In genomic region chr16:82629441-82630027, GRCh38 we compare ENCODE assay signal across 11 cellular contexts. TPM values are rescaled to one million over a fixed set of nuclear protein-coding genes. Genes with fewer than 3 reads are reported as not detected.
DNase-seq lines count a peak whose midpoint lies in the region; ATAC-seq, FAIRE-seq and TF ChIP-seq lines count a peak whose summit lies in the region.
"Had no signal": no experiment of that assay in that cellular context is flagged by ENCODE, and none has a peak within 500 bp of the region (broad histone marks: within the 10 kb centered on the region; RNA-seq: fewer than 3 reads in every experiment).

No MANE protein-coding gene starts in this region.

- in situ Hi-C loops in HepG2 (cut with HindIII; ENCODE audit: extremely low pct_ligation_motif_present, low pct_unique_long_range_greater_than_20kb) (loop anchor here (10.0 kb wide), 1 partner anchor 365 kb away; no protein-coding TSS in a partner anchor), transverse colon (cut with MboI; ENCODE audit: low pct_ligation_motif_present in 1 of 4, low pct_unique_long_range_greater_than_20kb in 1 of 4, low sequenced_read_pairs in 3 of 4) (no loop called here)

- TF ChIP-seq POLR2A in HepG2 (IDR thresholded peaks at IDR 0.05; ENCODE audit: insufficient read depth in 1 of 2, low read depth in 2 of 2, low read length in 2 of 2) (no peak), transverse colon (IDR thresholded peaks at IDR 0.05) (no peak)

- no TSS peak for BruUV-seq in HepG2 (replicated peaks; lab: Mats Ljungman, UMichigan)

- peak overlapping the region; percentile 72 for H3K27ac Mint-ChIP-seq in chondrocyte (ENCODE audit: unreplicated experiment)
- H3K27ac Mint-ChIP-seq in CD4-positive, alpha-beta memory T cell = no peak overlapping the region

- no peaks in the 10 kb centered on the region for H3K9me3 Mint-ChIP-seq in chondrocyte (ENCODE audit: low read depth)
- peaks cover 0 to 2% (median 0%) of the 10 kb centered on the region in 8 donors for H3K9me3 Mint-ChIP-seq in CD4-positive, alpha-beta memory T cell

- TF ChIP-seq EP300 in HepG2 (IDR thresholded peaks at IDR 0.05; ENCODE audit: low read depth in 2 of 2, low read length in 2 of 2) (no peak), HepG2 (CRISPR knock-in tag; IDR thresholded peaks at IDR 0.05; ENCODE audit: borderline replicate concordance) (no peak), transverse colon (IDR thresholded peaks at IDR 0.05; ENCODE audit: low read depth) (no peak)

- H3K27ac ChIP-seq in CD4-positive, alpha-beta memory T cell (ENCODE audit: low read depth, low read length) = no peak overlapping the region
- H3K27ac ChIP-seq in HepG2 (ENCODE audit: extremely low read length, insufficient read depth, low read length) (no peak overlapping the region), transverse colon (peak overlapping the region in 2 of 4 donors; percentile 19 to 31)

- peaks cover 20% of the 10 kb centered on the region for H3K27me3 ChIP-seq in CD4-positive, alpha-beta memory T cell (ENCODE audit: insufficient read depth, low read length)
- H3K27me3 ChIP-seq in HepG2 (ENCODE audit: control insufficient read depth in 1 of 2, insufficient read depth in 2 of 2, low read length in 2 of 2) = peaks cover 9 to 40% of the 10 kb centered on the region in 2 experiments; a peak in 4 of 5 replicates
- peaks cover 58% of the 10 kb centered on the region for H3K27me3 ChIP-seq in transverse colon

- H3K79me2 ChIP-seq in HepG2 (ENCODE audit: insufficient read depth, low read length) = no peaks in the 10 kb centered on the region

- FAIRE-seq in HepG2 (lab: Jason Lieb, UNC) = no peak
- FAIRE-seq: islet of Langerhans had no signal

- H3K4me2 ChIP-seq in HepG2 (ENCODE audit: low read depth, low read length) = no peak overlapping the region

- H3K27me3 Mint-ChIP-seq in chondrocyte (ENCODE audit: low read depth) = no peaks in the 10 kb centered on the region
- H3K27me3 Mint-ChIP-seq in CD4-positive, alpha-beta memory T cell = peaks cover 34 to 41% of the 10 kb centered on the region in 2 donors

- no peaks in the 10 kb centered on the region for H3K4me1 ChIP-seq in CD4-positive, alpha-beta memory T cell (ENCODE audit: insufficient read depth, low read length)
- no peaks in the 10 kb centered on the region for H3K4me1 ChIP-seq in HepG2 (ENCODE audit: insufficient read depth, low read length)
- peaks cover 16 to 28% (median 20%) of the 10 kb centered on the region in 4 donors for H3K4me1 ChIP-seq in transverse colon

- H3K4me3 Mint-ChIP-seq in chondrocyte (ENCODE audit: unreplicated experiment) = no peak overlapping the region
- peak overlapping the region in 1 of 8 donors; percentile 2 for H3K4me3 Mint-ChIP-seq in CD4-positive, alpha-beta memory T cell

- POLR2A ChIA-PET in CD4-positive, alpha-beta memory T cell (lab: Charles Lee; ENCODE audit: partially characterized antibody) = no interaction called here
- POLR2A ChIA-PET in HepG2 (lab: Yijun Ruan, JAX) = no interaction called here

- TF ChIP-seq CTCF in chondrocyte (IDR thresholded peaks at IDR 0.05) (no peak), HepG2 (CRISPR knock-in tag; IDR thresholded peaks at IDR 0.05) (no peak), transverse colon (IDR thresholded peaks at IDR 0.05) (no peak)

- peak; percentile 97 for DNase-seq in A172 (ENCODE audit: low spot score)
- peak; percentile 93 for DNase-seq in HT1080 (ENCODE audit: low read depth)
- no peak for DNase-seq in chondrocyte (ENCODE audit: low spot score)
- DNase-seq in lung microvascular endothelial cell (ENCODE audit: low read depth in 2 of 2) = peak; percentile 65 to 89
- no peak for DNase-seq in inferior parietal cortex (ENCODE audit: extremely low spot score)
- no peak for DNase-seq in CD4-positive, alpha-beta memory T cell
- no peak for DNase-seq in HepG2 (ENCODE audit: low spot score)
- DNase-seq in transverse colon = no peak
- DNase-seq: H7, retina had no signal

- H3K9ac ChIP-seq in HepG2 (ENCODE audit: insufficient read depth, low read depth, low read length) = no peak overlapping the region

- H3K36me3 Mint-ChIP-seq in chondrocyte (ENCODE audit: low read depth) = no peaks in the 10 kb centered on the region
- no peaks in the 10 kb centered on the region for H3K36me3 Mint-ChIP-seq in CD4-positive, alpha-beta memory T cell

- no peaks in the 10 kb centered on the region for H3K9me3 ChIP-seq in CD4-positive, alpha-beta memory T cell (ENCODE audit: control insufficient read depth in 1 of 2, low read length in 2 of 2)
- no peaks in the 10 kb centered on the region for H3K9me3 ChIP-seq in HepG2 (ENCODE audit: low read length)
- no peaks in the 10 kb centered on the region for H3K9me3 ChIP-seq in transverse colon

- CTCF ChIA-PET in CD4-positive, alpha-beta memory T cell (lab: Charles Lee; ENCODE audit: partially characterized antibody) = interaction anchor here (0.8 to 2.6 kb wide), 4 partner anchors 10 to 166 kb away, joined by 4 to 31 read pairs (median 5); no protein-coding TSS in a partner anchor
- CTCF ChIA-PET in HepG2 (lab: Yijun Ruan, JAX; ENCODE audit: low intra/inter-chr PET ratio, low total read pairs) = no interaction called here

- no peak overlapping the region for H2AFZ ChIP-seq in HepG2 (ENCODE audit: low read length)

- no peak for ATAC-seq in HepG2

- H3K4me1 Mint-ChIP-seq in chondrocyte (ENCODE audit: low read depth) = peaks cover 56% of the 10 kb centered on the region
- peaks cover 0 to 7% (median 1%) of the 10 kb centered on the region in 4 donors for H3K4me1 Mint-ChIP-seq in CD4-positive, alpha-beta memory T cell

- no peak for TF ChIP-seq RAD21 in HepG2 (CRISPR knock-in tag; IDR thresholded peaks at IDR 0.05)

- no peak overlapping the region for H3K4me3 ChIP-seq in CD4-positive, alpha-beta memory T cell (ENCODE audit: low read length in 2 of 2)
- H3K4me3 ChIP-seq in HepG2 (replicated peaks in 1 of 3; ENCODE audit: insufficient read depth in 1 of 3, low read depth in 2 of 3, low read length in 3 of 3) (no peak overlapping the region), transverse colon (no peak overlapping the region)

- no peaks in the 10 kb centered on the region for H3K36me3 ChIP-seq in CD4-positive, alpha-beta memory T cell (ENCODE audit: insufficient read depth, low read length)
- H3K36me3 ChIP-seq in HepG2 (replicated peaks in 1 of 2; ENCODE audit: control insufficient read depth in 1 of 2, insufficient read depth in 2 of 2, low read length in 2 of 2) = no peaks in the 10 kb centered on the region
- H3K36me3 ChIP-seq in transverse colon = no peaks in the 10 kb centered on the region

- no peaks in the 10 kb centered on the region for H4K20me1 ChIP-seq in HepG2 (ENCODE audit: insufficient read depth, low read length)

- whole genome bisulfite sequencing in HepG2 (ENCODE audit: low lambda C conversion rate) = 13% methylated on average over 8 of the region's 8 CpGs
- 45 to 62% methylated on average over 8 of the region's 8 CpGs for WGBS in transverse colon (ENCODE audit: low coverage in 1 of 2), 2 donors

- intact Hi-C loops in CD4-positive, alpha-beta memory T cell (cut with micrococcal nuclease) = loop anchor here (2.0 to 5.0 kb wide), 2 partner anchors 41 to 588 kb away; no protein-coding TSS in a partner anchor
- intact Hi-C loops in HepG2 (cut with micrococcal nuclease; ENCODE audit: unreplicated experiment) (no loop called here), transverse colon (cut with DNase I; ENCODE audit: low total_unique reads) (no loop called here)

TF ChIP-seq in HepG2, 621 proteins besides CTCF, POLR2A, EP300 and RAD21 (continues in another document):
- TF ChIP-seq MEF2D (CRISPR knock-in tag; IDR thresholded peaks at IDR 0.05) (no peak), PHF21A (CRISPR knock-in tag; IDR thresholded peaks at IDR 0.05) (no peak), AHR (CRISPR knock-in tag; IDR thresholded peaks at IDR 0.05) (no peak), RFX3 (CRISPR knock-in tag; IDR thresholded peaks at IDR 0.05) (no peak), TEAD2 (CRISPR knock-in tag; IDR thresholded peaks at IDR 0.05) (no peak), ZNF136 (CRISPR knock-in tag; IDR thresholded peaks at IDR 0.05; ENCODE audit: low read depth) (no peak), SMAD1 (CRISPR knock-in tag; IDR thresholded peaks at IDR 0.05; ENCODE audit: borderline replicate concordance, low read depth) (no peak), NCOR1 (IDR thresholded peaks at IDR 0.05; ENCODE audit: borderline replicate concordance, low read length) (no peak)

RNA-seq across cellular contexts. Expression of gene CDH13, which starts 2.8 kb away (rescaled TPM):
- 99.0 and 158 TPM in 2 replicates for total RNA-seq in A172 (2014; rRNA removed; shearing (Covaris generic))
- 50.8 and 66.0 TPM in 2 replicates for total RNA-seq in HT1080 (2014; rRNA removed; shearing (Covaris generic))
- polyA plus RNA-seq in HT1080 (2015; cell fraction: cytosol; rRNA removed) = 55.7 and 76.6 TPM in 2 replicates
- polyA plus RNA-seq in HT1080 (2015; cell fraction: nucleus; rRNA removed) = 117 and 148 TPM in 2 replicates
- 28.1 to 49.3 TPM (median 45.1 TPM) in 3 replicates for total RNA-seq in chondrocyte
- total RNA-seq in lung microvascular endothelial cell = 14.5 and 23.5 TPM in 2 replicates
- total RNA-seq in CD4-positive, alpha-beta memory T cell = not detected
- polyA plus RNA-seq in CD4-positive, alpha-beta memory T cell = not detected
- not detected in 2 replicates for total RNA-seq in HepG2 (2016; rRNA removed; fragmentation: Illumina TruSeq; extraction: Trizol)
- not detected in 2 replicates for total RNA-seq in HepG2 (2016; cell fraction: cytosol; rRNA removed; fragmentation: Illumina TruSeq; extraction: Trizol; ENCODE audit: low read depth)
- total RNA-seq in HepG2 (2016; cell fraction: insoluble cytoplasmic fraction; rRNA removed; fragmentation: Illumina TruSeq; extraction: Trizol) = not detected in 2 replicates
- not detected in 2 replicates for total RNA-seq in HepG2 (2016; cell fraction: membrane; rRNA removed; fragmentation: Illumina TruSeq; extraction: Trizol)
- not detected in 2 replicates for total RNA-seq in HepG2 (2016; cell fraction: nucleus; rRNA removed; fragmentation: Illumina TruSeq; extraction: Trizol)
- 0.01 TPM in 1 of 2 replicates, not detected in the other for polyA plus RNA-seq in HepG2 (2011; rRNA removed)
- polyA plus RNA-seq in HepG2 (2011; cell fraction: cytosol; rRNA removed) = not detected in 2 replicates
- polyA plus RNA-seq in HepG2 (2011; cell fraction: nucleus; rRNA removed) = not detected in 2 replicates
- 0.11 TPM in 1 of 2 replicates, not detected in the other for polyA plus RNA-seq in HepG2 (2012)
- not detected in 2 replicates for polyA plus RNA-seq in HepG2 (2016; cell fraction: cytosol; fragmentation: Illumina TruSeq; extraction: Trizol; ENCODE audit: low read depth)
- not detected in 2 replicates for polyA plus RNA-seq in HepG2 (2016; cell fraction: insoluble cytoplasmic fraction; fragmentation: Illumina TruSeq; extraction: Trizol; ENCODE audit: low read depth)
- polyA plus RNA-seq in HepG2 (2016; cell fraction: membrane; fragmentation: Illumina TruSeq; extraction: Trizol; ENCODE audit: low read depth) = not detected in 2 replicates
- polyA plus RNA-seq in HepG2 (2016; cell fraction: nucleus; fragmentation: Illumina TruSeq; extraction: Trizol; ENCODE audit: insufficient read depth, low read depth) = not detected in 2 replicates
- 0.02 and 1.6 TPM in 2 replicates for polyA minus RNA-seq in HepG2 (2011; rRNA and poly(A)+ RNA removed; ENCODE audit: low replicate concordance)
- not detected in 2 replicates for polyA minus RNA-seq in HepG2 (2011; cell fraction: cytosol; rRNA and poly(A)+ RNA removed)
- 0.25 TPM in 1 of 2 replicates, not detected in the other for polyA minus RNA-seq in HepG2 (2011; cell fraction: nucleus; rRNA and poly(A)+ RNA removed)
- 10 to 100 TPM in 1 of 4 donors, 1 to 10 TPM in 3; 3.8 to 28.1 (median 5.8) TPM for total RNA-seq in transverse colon

Comparison
In these comparisons a context has a peak if more than half of its experiments do, and no peak if none do; other contexts are left out.
1. DNase-seq: peak in A172 (single experiment), HT1080 (single experiment) and lung microvascular endothelial cell (2 of 2); none in chondrocyte (single experiment), inferior parietal cortex (single experiment), CD4-positive, alpha-beta memory T cell (0 of 5), HepG2 (single experiment) and transverse colon (single experiment).